Comparison of ENCODE assay signal across 6 cellular contexts in genomic region chr11:67995579-67995978, GRCh38. TPM values are rescaled to one million over a fixed set of nuclear protein-coding genes. Genes with fewer than 3 reads are reported as not detected.
"Had no signal": no experiment of that assay in that cellular context is flagged by ENCODE, and none has a peak within 500 bp of the region (broad histone marks: within the 10 kb centered on the region; RNA-seq: fewer than 3 reads in every experiment).

No MANE protein-coding gene starts in this region.

RNA-seq across cellular contexts. Expression of gene ALDH3B1, which starts 14.5 kb away (rescaled TPM):
- total RNA-seq: activated CD4-positive, alpha-beta memory T cell treated with anti-CD3 and anti-CD28 coated beads for 36 hours; activated CD4-positive, alpha-beta T cell treated with anti-CD3 and anti-CD28 coated beads, Interleukin-2, amount 10 ng/mL, durations not matched to agents 24 days and 14 days; activated CD8-positive, alpha-beta memory T cell treated with anti-CD3 and anti-CD28 coated beads for 36 hours; activated naive CD4-positive, alpha-beta T cell treated with anti-CD3 and anti-CD28 coated beads for 36 hours; activated naive CD8-positive, alpha-beta T cell treated with anti-CD3 and anti-CD28 coated beads for 36 hours; activated T-helper 2 cell treated with anti-CD3 and anti-CD28 coated beads, Interferon-gamma antibody, Interleukin-2, Interleukin-4, amounts not matched to agents 10 μg/mL and 5 μg/mL and 100 μg/mL, durations not matched to agents 14 hours and 24 hours and 36 hours had no signal
